ENCODE assay signal across 20 cellular contexts in the genomic region with DNA sequence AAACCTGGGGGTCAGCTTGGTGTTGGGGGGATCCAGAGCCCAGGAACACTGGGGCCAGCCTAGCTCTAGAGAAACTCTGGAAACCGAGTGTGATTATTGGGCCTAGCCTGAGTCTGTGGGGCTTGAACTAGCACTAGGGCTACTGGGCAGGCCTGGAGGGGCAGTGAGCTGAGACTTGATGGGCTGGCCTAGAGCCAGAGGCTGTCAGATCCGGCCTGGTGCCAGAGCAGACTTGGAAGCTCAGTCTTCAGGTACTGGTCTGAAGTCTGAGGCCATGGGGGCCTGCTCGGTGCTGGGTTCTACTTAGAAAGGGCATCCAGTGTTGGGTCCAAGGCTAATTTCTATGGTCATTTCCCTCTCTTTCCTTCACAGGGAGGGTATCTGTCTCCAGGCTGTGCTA. TPM values are rescaled to one million over a fixed set of nuclear protein-coding genes. Genes with fewer than 3 reads are reported as not detected.
DNase-seq lines count a peak whose midpoint lies in the region; TF ChIP-seq lines count a peak whose summit lies in the region.
"Had no signal": no experiment of that assay in that cellular context is flagged by ENCODE, and none has a peak within 500 bp of the region (broad histone marks: within the 10 kb centered on the region; RNA-seq: fewer than 3 reads in every experiment).

No MANE protein-coding gene starts in this region.

- TF ChIP-seq CTCF in osteoblast (IDR thresholded peaks at IDR 0.05; ENCODE audit: extremely low read depth, low read depth, low read length) (no peak), thyroid gland (IDR thresholded peaks at IDR 0.05) (no peak)

- H3K36me3 ChIP-seq in osteoblast (ENCODE audit: insufficient read depth, low read length) (no peaks in the 10 kb centered on the region), thyroid gland (no peaks in the 10 kb centered on the region)
- H3K36me3 ChIP-seq: BLaER1, HAP-1 had no signal

- H2AFZ ChIP-seq in osteoblast (ENCODE audit: low read length): no peak overlapping the region
- H2AFZ ChIP-seq: GM23338 had no signal

- H3K27me3 ChIP-seq in osteoblast (ENCODE audit: insufficient read depth, low read length) (no peaks in the 10 kb centered on the region), thyroid gland (no peaks in the 10 kb centered on the region)
- H3K27me3 ChIP-seq: BLaER1 had no signal

- no peak for TF ChIP-seq POLR2A in thyroid gland (IDR thresholded peaks at IDR 0.05)

- WGBS in thyroid gland, 2 donors: 46% methylated on average over 3 of the region's 3 CpGs

- intact Hi-C loops in thyroid gland (cut with DNase I): no loop called here

- no peak overlapping the region for H3K4me2 ChIP-seq in osteoblast (ENCODE audit: insufficient read depth, low read length)
- H3K4me2 ChIP-seq: BLaER1, GM23338 had no signal

- H3K27ac ChIP-seq in osteoblast (ENCODE audit: low read depth, low read length) (no peak overlapping the region), thyroid gland (no peak overlapping the region)
- H3K27ac ChIP-seq: 22Rv1, BLaER1, C4-2B had no signal

- no peak overlapping the region for H3K4me3 ChIP-seq in osteoblast (ENCODE audit: insufficient read depth, low read length)
- H3K4me3 ChIP-seq in thyroid gland (replicated peaks in 1 of 3): no peak overlapping the region
- H3K4me3 ChIP-seq: BLaER1, GM23338, HAP-1 had no signal

- H3K79me2 ChIP-seq in osteoblast (ENCODE audit: insufficient read depth, low read length): no peaks in the 10 kb centered on the region

- H3K4me1 ChIP-seq in osteoblast (ENCODE audit: insufficient read depth, low read length): no peaks in the 10 kb centered on the region
- no peaks in the 10 kb centered on the region for H3K4me1 ChIP-seq in thyroid gland
- H3K4me1 ChIP-seq: BLaER1, Caco-2, HAP-1 had no signal

- H3K9me3 ChIP-seq in osteoblast (ENCODE audit: low read depth, low read length) (no peaks in the 10 kb centered on the region), thyroid gland (no peaks in the 10 kb centered on the region)
- H3K9me3 ChIP-seq: BLaER1, Caco-2, HAP-1 had no signal

- H4K20me1 ChIP-seq in osteoblast (ENCODE audit: insufficient read depth, low read length): no peaks in the 10 kb centered on the region
- H4K20me1 ChIP-seq: BLaER1 had no signal

- DNase-seq in NCI-H1105 (lab: John Stamatoyannopoulos, UW): peak; percentile 0
- DNase-seq in NCI-H1105 treated with DMSO at 0.1 percent for 48 hours (lab: John Stamatoyannopoulos, UW): no peak
- DNase-seq in iPS-NIHi11 (ENCODE audit: low spot score): peak; percentile 3
- DNase-seq in osteoblast (ENCODE audit: insufficient read length, low spot score, missing footprints): peak; percentile 9
- peak; percentile 71 to 86 for DNase-seq in thyroid gland
- DNase-seq in HUDEP-2 (lab: John Stamatoyannopoulos, UW; ENCODE audit: unreplicated experiment in 76 of 76): no peak
- no peak for DNase-seq in stimulated activated CD4-positive, alpha-beta T cell treated with anti-CD3 and anti-CD28 coated beads, Interleukin-12 subunit alpha, Interleukin-12 subunit beta, amount 100 ng/mL, for 4 hours
- no peak for DNase-seq in superior temporal gyrus (ENCODE audit: extremely low spot score)
- DNase-seq: Caco-2; CD4-positive, CD25-positive, alpha-beta regulatory T cell; CD8-positive, alpha-beta T cell; DMS153; DND-41; HFFc6 had no signal

RNA-seq across cellular contexts. Expression of gene DEFB112, which starts 2.7 kb away (rescaled TPM):
- total RNA-seq in osteoblast (not detected in 2 replicates), thyroid gland (not detected)
- total RNA-seq: B cell; Caco-2; CD4-positive, CD25-positive, alpha-beta regulatory T cell; CD8-positive, alpha-beta T cell; GM23338; HFFc6 had no signal

RNA-seq across cellular contexts. Expression of gene DEFB110, which starts 25.2 kb away (rescaled TPM):
- total RNA-seq in osteoblast (not detected in 2 replicates), thyroid gland (not detected)
- total RNA-seq: B cell; Caco-2; CD4-positive, CD25-positive, alpha-beta regulatory T cell; CD8-positive, alpha-beta T cell; GM23338; HFFc6 had no signal

Comparison
In these comparisons a context has a peak if more than half of its experiments do, and no peak if none do; other contexts are left out.
1. DNase-seq: peak in NCI-H1105 (single experiment), iPS-NIHi11 (single experiment), osteoblast (single experiment) and thyroid gland (2 of 2); none in NCI-H1105 treated with DMSO at 0.1 percent for 48 hours (single experiment), HUDEP-2 (0 of 76), stimulated activated CD4-positive, alpha-beta T cell treated with anti-CD3 and anti-CD28 coated beads, Interleukin-12 subunit alpha, Interleukin-12 subunit beta, amount 100 ng/mL, for 4 hours (single experiment) and superior temporal gyrus (single experiment).